In genomic region chr19:38506723-38507550, GRCh38 we compare ENCODE assay signal across 8 cellular contexts.
DNase-seq lines count a peak whose midpoint lies in the region.

No MANE protein-coding gene starts in this region.

- in situ Hi-C loops in KBM-7 (cut with MboI; ENCODE audit: low pct_unique_long_range_greater_than_20kb, low sequenced_read_pairs), result no loop called here

- peak; percentile 42 for DNase-seq in NK-92 treated with Interleukin-12 subunit alpha and Interleukin-12 subunit beta, amount 100 ng/mL, for 24 hours (lab: John Stamatoyannopoulos, UW)
- no peak for DNase-seq in NK-92 (lab: John Stamatoyannopoulos, UW; ENCODE audit: unreplicated experiment)
- peak; percentile 99 for DNase-seq in KBM-7
- peak; percentile 33 for DNase-seq in SKM-1 (lab: John Stamatoyannopoulos, UW; ENCODE audit: unreplicated experiment)
- DNase-seq in amniotic epithelial cell (ENCODE audit: low read depth), result peak; percentile 61
- DNase-seq in iPS-NIHi7 (ENCODE audit: extremely low spot score), result peak; percentile 100
- peak; percentile 90 for DNase-seq in stimulated activated CD4-positive, alpha-beta T cell treated with anti-CD3 and anti-CD28 coated beads, Interleukin-4, amount 100 ng/mL, for 1 hour
- no peak for DNase-seq in H4 (ENCODE audit: low spot score)

Comparison
In these comparisons a context has a peak if more than half of its experiments do, and no peak if none do; other contexts are left out.
1. DNase-seq: peak in NK-92 treated with Interleukin-12 subunit alpha and Interleukin-12 subunit beta, amount 100 ng/mL, for 24 hours (single experiment), KBM-7 (single experiment), SKM-1 (single experiment), amniotic epithelial cell (single experiment), iPS-NIHi7 (single experiment) and stimulated activated CD4-positive, alpha-beta T cell treated with anti-CD3 and anti-CD28 coated beads, Interleukin-4, amount 100 ng/mL, for 1 hour (single experiment); none in NK-92 (single experiment) and H4 (single experiment).